ENCODE assay signal across 1 cellular context in the genomic region with DNA sequence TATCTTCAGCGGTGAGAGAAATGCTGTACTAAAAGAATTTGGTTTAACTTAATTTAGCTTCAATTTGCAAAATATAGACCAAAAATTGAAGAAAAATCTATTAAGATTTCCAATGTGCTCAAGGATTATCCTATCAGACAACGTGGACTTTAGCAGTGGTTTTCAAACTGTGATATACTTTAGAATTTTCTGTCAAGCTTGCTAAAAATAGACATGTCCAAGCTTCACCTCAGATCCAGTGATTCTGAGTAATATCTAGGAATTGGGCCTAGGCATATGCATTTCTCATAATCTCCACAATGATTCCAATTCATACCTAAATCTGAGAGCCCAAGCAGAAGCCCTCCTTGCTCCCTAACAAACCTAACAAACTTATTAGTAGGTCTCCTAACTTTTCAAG.
A peak's percentile ranks its signal among the peaks of the same experiment; 100 is the strongest.
TF ChIP-seq lines count a peak whose summit lies in the region.

No MANE protein-coding gene starts in this region.

TF ChIP-seq in HepG2, 621 proteins besides CTCF, POLR2A, EP300 and RAD21:
- TF ChIP-seq IRF2 (CRISPR knock-in tag; IDR thresholded peaks at IDR 0.05) (no peak), MEIS1 (CRISPR knock-in tag; IDR thresholded peaks at IDR 0.05; ENCODE audit: borderline replicate concordance) (no peak), KLF15 (CRISPR knock-in tag; IDR thresholded peaks at IDR 0.05; ENCODE audit: borderline replicate concordance) (no peak), ZNF678 (CRISPR knock-in tag; IDR thresholded peaks at IDR 0.05) (no peak), ZNF253 (CRISPR knock-in tag; IDR thresholded peaks at IDR 0.05; ENCODE audit: borderline replicate concordance) (no peak), MAFK (conservative IDR thresholded peaks at IDR 0.05 in 1 of 2, IDR thresholded peaks at IDR 0.05 in 1 of 2; ENCODE audit: low read length in 2 of 2) (peak in 1 of 2 experiments; percentile 54; a peak in 2 of 4 replicates)
